Comparison of ENCODE assay signal across 8 cellular contexts in the genomic region with DNA sequence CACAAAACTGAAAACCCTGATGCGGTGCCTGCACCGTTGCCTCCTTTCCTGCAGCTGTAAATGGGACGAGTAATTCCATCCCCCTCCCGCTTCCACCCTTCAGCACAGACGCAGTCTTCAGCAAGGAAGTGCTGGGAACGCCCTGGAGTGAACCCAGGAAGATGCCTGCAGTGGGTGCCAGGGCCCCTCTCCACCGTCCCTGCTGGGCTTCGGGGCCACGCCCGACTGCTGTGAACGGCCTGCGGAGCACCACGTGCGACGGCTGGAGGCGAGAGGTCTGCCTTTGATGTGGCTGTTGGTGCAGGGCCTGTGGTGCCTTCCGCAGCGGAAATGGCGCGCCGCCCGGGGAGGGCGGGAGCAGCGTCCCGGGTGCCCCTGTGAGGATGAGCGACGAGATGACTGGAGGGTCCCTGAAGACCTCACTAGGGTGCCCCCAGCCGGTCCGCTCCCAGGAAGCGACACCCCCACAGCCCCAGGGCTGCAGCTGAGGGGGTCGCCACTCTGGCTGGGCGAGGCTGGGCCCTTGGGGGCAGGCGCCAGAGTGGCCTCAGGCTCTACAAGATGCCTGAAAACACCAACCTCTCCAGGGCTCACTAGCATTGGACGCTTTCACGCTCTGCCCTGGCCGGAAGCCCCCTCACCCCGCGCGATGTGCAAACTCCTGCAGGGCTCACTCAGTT. TPM values are rescaled to one million over a fixed set of nuclear protein-coding genes. Genes with fewer than 3 reads are reported as not detected.
DNase-seq lines count a peak whose midpoint lies in the region; ATAC-seq and TF ChIP-seq lines count a peak whose summit lies in the region.

No MANE protein-coding gene starts in this region.

- no peaks in the 10 kb centered on the region for H3K9me2 ChIP-seq in PC-9 (ENCODE audit: insufficient read depth)

- no peak overlapping the region for H2AFZ ChIP-seq in PC-9

- TF ChIP-seq CTCF in PC-9 (conservative IDR thresholded peaks at IDR 0.05): no peak
- no peak for TF ChIP-seq CTCF in suprapubic skin (IDR thresholded peaks at IDR 0.05)

- H3K27me3 Mint-ChIP-seq in CD4-positive, alpha-beta memory T cell: peaks cover 0 to 9% of the 10 kb centered on the region in 2 donors
- peaks cover 31% of the 10 kb centered on the region for H3K27me3 Mint-ChIP-seq in activated T-cell treated with anti-CD3 and anti-CD28 coated beads, Interleukin-2, amount 50 U/mL, for 72 hours (ENCODE audit: low read depth)

- H3K27ac ChIP-seq in CD4-positive, alpha-beta memory T cell (ENCODE audit: low read depth, low read length): no peak overlapping the region
- H3K27ac ChIP-seq in PC-9 (no peak overlapping the region), suprapubic skin (no peak overlapping the region)

- no peaks in the 10 kb centered on the region for H4K20me1 ChIP-seq in PC-9 (ENCODE audit: insufficient read depth)

- no peaks in the 10 kb centered on the region for H3K36me3 ChIP-seq in CD4-positive, alpha-beta memory T cell (ENCODE audit: insufficient read depth, low read length)
- H3K36me3 ChIP-seq in PC-9 (ENCODE audit: low read depth) (no peaks in the 10 kb centered on the region), suprapubic skin (no peaks in the 10 kb centered on the region)

- H3F3A ChIP-seq in PC-9 (ENCODE audit: insufficient read depth, low read depth): peaks cover 34% of the 10 kb centered on the region; the same call in 1 of the 2 replicates

- no peak for TF ChIP-seq EP300 in suprapubic skin (IDR thresholded peaks at IDR 0.05)

- peak overlapping the region; percentile 23 to 52 for H3K4me3 ChIP-seq in CD4-positive, alpha-beta memory T cell (ENCODE audit: low read length in 2 of 2)
- no peak overlapping the region; the same call in 1 of the 2 replicates for H3K4me3 ChIP-seq in PC-9
- H3K4me3 ChIP-seq in suprapubic skin: peak overlapping the region; percentile 34

- peak overlapping the region; percentile 72 for H3K4me2 ChIP-seq in PC-9

- intact Hi-C loops in CD4-positive, alpha-beta memory T cell (cut with micrococcal nuclease): loop anchor here (1.0 kb wide), 1 partner anchor 44 kb away; no protein-coding TSS in a partner anchor
- intact Hi-C loops in PC-9 (cut with micrococcal nuclease; ENCODE audit: unreplicated experiment): loop anchor here (5.0 kb wide), 1 partner anchor 104 kb away; no protein-coding TSS in a partner anchor

- POLR2A ChIA-PET in CD4-positive, alpha-beta memory T cell (lab: Charles Lee; ENCODE audit: partially characterized antibody): interaction anchor here (0.6 to 1.3 kb wide), 3 partner anchors 8 to 194 kb away, joined by 3 to 7 read pairs (median 4); partner anchors contain the start of gene TCF25
- POLR2A ChIA-PET in PC-9 (lab: Charles Lee; ENCODE audit: unreplicated experiment): interaction anchor here (0.6 kb wide), 1 partner anchor 33 kb away, joined by 3 read pairs; no protein-coding TSS in a partner anchor

- peak overlapping the region; percentile 64 to 80 (median 75) for H3K4me3 Mint-ChIP-seq in CD4-positive, alpha-beta memory T cell
- peak overlapping the region; percentile 65 to 79 for H3K4me3 Mint-ChIP-seq in activated T-cell treated with anti-CD3 and anti-CD28 coated beads, Interleukin-2, amount 50 U/mL, for 72 hours

- no TSS peak for BruUV-seq in PC-9 (replicated peaks; lab: Mats Ljungman, UMichigan)

- H3K36me3 Mint-ChIP-seq in CD4-positive, alpha-beta memory T cell: peaks cover 0 to 2% of the 10 kb centered on the region in 2 donors
- H3K36me3 Mint-ChIP-seq in activated T-cell treated with anti-CD3 and anti-CD28 coated beads, Interleukin-2, amount 50 U/mL, for 72 hours (ENCODE audit: insufficient read depth in 2 of 2): peaks cover 2 to 6% of the 10 kb centered on the region in 2 donors

- H3K9me3 Mint-ChIP-seq in CD4-positive, alpha-beta memory T cell: no peaks in the 10 kb centered on the region
- H3K9me3 Mint-ChIP-seq in activated T-cell treated with anti-CD3 and anti-CD28 coated beads, Interleukin-2, amount 50 U/mL, for 72 hours: peaks cover 0 to 5% of the 10 kb centered on the region in 2 donors

- peak overlapping the region in 4 of 7 donors; percentile 65 to 81 (median 74) for H3K27ac Mint-ChIP-seq in CD4-positive, alpha-beta memory T cell
- H3K27ac Mint-ChIP-seq in activated T-cell treated with anti-CD3 and anti-CD28 coated beads, Interleukin-2, amount 50 U/mL, for 72 hours: no peak overlapping the region

- ATAC-seq in GM19455 (IDR thresholded peaks at IDR 0.05; ENCODE audit: unreplicated experiment): peak; percentile 61
- peak; percentile 77 to 81 for ATAC-seq in activated T-cell treated with anti-CD3 and anti-CD28 coated beads, Interleukin-2, amount 50 U/mL, for 72 hours (replicated peaks in 1 of 2)

- H3K4me1 Mint-ChIP-seq in CD4-positive, alpha-beta memory T cell: peaks cover 26 to 61% (median 41%) of the 10 kb centered on the region in 4 donors
- H3K4me1 Mint-ChIP-seq in activated T-cell treated with anti-CD3 and anti-CD28 coated beads, Interleukin-2, amount 50 U/mL, for 72 hours (ENCODE audit: low read depth): peaks cover 47% of the 10 kb centered on the region

- CTCF ChIA-PET in CD4-positive, alpha-beta memory T cell (lab: Charles Lee; ENCODE audit: partially characterized antibody): interaction anchor here (1.4 to 1.6 kb wide), 2 partner anchors 8 to 218 kb away, joined by 5 to 7 read pairs; no protein-coding TSS in a partner anchor
- CTCF ChIA-PET in PC-9 (lab: Charles Lee): no interaction called here

- no peaks in the 10 kb centered on the region for H3K9me3 ChIP-seq in CD4-positive, alpha-beta memory T cell (ENCODE audit: control insufficient read depth in 1 of 2, low read length in 2 of 2)
- H3K9me3 ChIP-seq in PC-9 (ENCODE audit: insufficient read depth, low read depth) (no peaks in the 10 kb centered on the region), suprapubic skin (no peaks in the 10 kb centered on the region)

- H3K79me2 ChIP-seq in PC-9 (ENCODE audit: low read depth): no peaks in the 10 kb centered on the region

- peak; percentile 82 to 89 (median 83) for DNase-seq in CD4-positive, alpha-beta memory T cell
- peak; percentile 73 for DNase-seq in HPDE6-E6E7 (ENCODE audit: extremely low spot score)
- peak; percentile 86 to 97 for DNase-seq in PC-9
- peak; percentile 87 to 89 for DNase-seq in activated T-cell treated with anti-CD3 and anti-CD28 coated beads, Interleukin-2, amount 50 U/mL, for 72 hours
- peak; percentile 57 for DNase-seq in fibroblast of peridontal ligament (ENCODE audit: extremely low read depth)
- peak; percentile 43 for DNase-seq in occipital lobe (lab: John Stamatoyannopoulos, UW)
- DNase-seq in suprapubic skin (ENCODE audit: low spot score in 2 of 2): peak in 1 of 2 donors; percentile 89

- peaks cover 52% of the 10 kb centered on the region for H3K4me1 ChIP-seq in CD4-positive, alpha-beta memory T cell (ENCODE audit: insufficient read depth, low read length)
- H3K4me1 ChIP-seq in PC-9 (replicated peaks; ENCODE audit: insufficient read depth): peaks cover 36% of the 10 kb centered on the region
- H3K4me1 ChIP-seq in suprapubic skin: peaks cover 44% of the 10 kb centered on the region

- whole genome bisulfite sequencing in suprapubic skin: under 1% methylated on average over 15 of the region's 39 CpGs

- TF ChIP-seq POLR2A in suprapubic skin (IDR thresholded peaks at IDR 0.05): no peak

- H3K27me3 ChIP-seq in CD4-positive, alpha-beta memory T cell (ENCODE audit: insufficient read depth, low read length): peaks cover 3% of the 10 kb centered on the region
- H3K27me3 ChIP-seq in PC-9 (ENCODE audit: insufficient read depth, low read depth) (no peaks in the 10 kb centered on the region), suprapubic skin (peaks cover 25% of the 10 kb centered on the region)

RNA-seq across cellular contexts. Expression of gene MC1R, which starts 0.7 kb away (rescaled TPM):
- 10 to 100 TPM; 12.6 to 13.5 TPM for total RNA-seq in CD4-positive, alpha-beta memory T cell
- under 1 TPM in 1 of 2 donors, not detected in 1; 0.22 TPM for polyA plus RNA-seq in CD4-positive, alpha-beta memory T cell
- total RNA-seq in PC-9 (2021): 34.3 and 45.2 TPM in 2 replicates
- 10 to 100 TPM in 1 of 2 donors, 1 to 10 TPM in 1; 7.6 to 15.2 TPM for total RNA-seq in activated T-cell treated with anti-CD3 and anti-CD28 coated beads, Interleukin-2, amount 50 U/mL, for 72 hours
- total RNA-seq in occipital lobe: 3.3 TPM
- 10 to 100 TPM in 2 of 4 donors, 1 to 10 TPM in 2; 3.6 to 29.3 (median 8.9) TPM for total RNA-seq in suprapubic skin

RNA-seq across cellular contexts. Expression of gene TUBB3, which starts 5.2 kb away (rescaled TPM):
- total RNA-seq in CD4-positive, alpha-beta memory T cell: under 1 TPM in 1 of 2 experiments, not detected in 1; 0.73 TPM
- polyA plus RNA-seq in CD4-positive, alpha-beta memory T cell: not detected
- total RNA-seq in PC-9 (2021): 79.6 and 105 TPM in 2 replicates
- 1 to 10 TPM; 1.3 to 2.7 TPM for total RNA-seq in activated T-cell treated with anti-CD3 and anti-CD28 coated beads, Interleukin-2, amount 50 U/mL, for 72 hours
- 2,684 TPM for total RNA-seq in occipital lobe
- total RNA-seq in suprapubic skin: 1 to 10 TPM; 1.2 to 9.2 (median 4.6) TPM

RNA-seq across cellular contexts. Expression of gene DEF8, which starts 30.6 kb away (rescaled TPM):
- total RNA-seq in CD4-positive, alpha-beta memory T cell: 10 to 100 TPM; 45.5 to 46.0 TPM
- polyA plus RNA-seq in CD4-positive, alpha-beta memory T cell: 10 to 100 TPM; 30.7 to 40.6 TPM
- total RNA-seq in PC-9 (2021) (59.6 and 66.9 TPM in 2 replicates), occipital lobe (62.9 TPM), suprapubic skin (100 to 1,000 TPM in 2 of 4 donors, 10 to 100 TPM in 2; 89.3 to 107 (median 99.7) TPM)
- 10 to 100 TPM; 22.5 to 23.8 TPM for total RNA-seq in activated T-cell treated with anti-CD3 and anti-CD28 coated beads, Interleukin-2, amount 50 U/mL, for 72 hours

RNA-seq across cellular contexts. Expression of gene TCF25, which starts 44.5 kb away (rescaled TPM):
- 100 to 1,000 TPM; 283 to 308 TPM for total RNA-seq in CD4-positive, alpha-beta memory T cell
- polyA plus RNA-seq in CD4-positive, alpha-beta memory T cell: 100 to 1,000 TPM in 1 of 2 donors, 10 to 100 TPM in 1; 86.4 to 108 TPM
- total RNA-seq in PC-9 (2021) (298 and 347 TPM in 2 replicates), occipital lobe (136 TPM), suprapubic skin (100 to 1,000 TPM; 166 to 260 (median 182) TPM)
- total RNA-seq in activated T-cell treated with anti-CD3 and anti-CD28 coated beads, Interleukin-2, amount 50 U/mL, for 72 hours: 100 to 1,000 TPM; 167 to 195 TPM

Comparison
In these comparisons a context has a peak if more than half of its experiments do, and no peak if none do; other contexts are left out.
1. RNA of gene TUBB3, which starts 5.2 kb away (total RNA-seq): 2,684 TPM in occipital lobe (single experiment); 79.6 to 105 TPM in PC-9, 1.2 to 9.2 TPM in suprapubic skin, 1.3 to 2.7 TPM in activated T-cell treated with anti-CD3 and anti-CD28 coated beads, Interleukin-2, amount 50 U/mL, for 72 hours and 0.73 TPM in CD4-positive, alpha-beta memory T cell; every median in the first group is over 10 times any median in the second.